In the genomic region with DNA sequence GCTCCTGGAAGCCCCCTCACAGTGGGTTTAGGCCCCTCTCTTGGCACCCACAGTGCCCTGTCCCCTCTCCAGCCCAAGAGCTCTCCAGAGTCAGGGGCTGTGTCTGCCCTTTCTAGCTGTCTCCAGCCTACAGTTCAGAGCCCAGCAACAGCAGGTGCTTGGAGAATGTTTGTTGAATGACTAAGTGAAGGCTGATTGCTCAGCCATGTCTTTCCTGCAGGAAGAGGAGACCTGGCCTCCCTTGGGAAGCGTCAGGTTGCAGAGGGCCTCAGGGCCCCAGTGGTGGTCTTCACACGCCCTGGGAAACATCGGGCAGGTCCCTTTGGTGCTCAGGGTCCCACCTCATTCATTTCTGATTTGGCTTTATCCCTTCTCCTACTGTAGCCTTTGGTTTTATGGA, we compare ENCODE assay signal across 3 cellular contexts.
TF ChIP-seq lines count a peak whose summit lies in the region.

No MANE protein-coding gene starts in this region.

TF ChIP-seq in HCT116, 20 proteins besides CTCF, POLR2A, EP300 and RAD21:
- TF ChIP-seq ZFX (IDR thresholded peaks at IDR 0.05) (no peak), CEBPB (IDR thresholded peaks at IDR 0.05; ENCODE audit: low read depth) (no peak), CBX3 (IDR thresholded peaks at IDR 0.05; ENCODE audit: low read depth) (no peak), YY1 (IDR thresholded peaks at IDR 0.05; ENCODE audit: extremely low read depth, insufficient replicate concordance, low read depth, low read length) (no peak), ELF1 (IDR thresholded peaks at IDR 0.05; ENCODE audit: borderline replicate concordance, low read depth) (no peak), ZNF274 (IDR thresholded peaks at IDR 0.05; ENCODE audit: low read depth, low read length) (no peak), TCF7L2 (IDR thresholded peaks at IDR 0.05; ENCODE audit: borderline replicate concordance, extremely low read depth, insufficient read depth, insufficient read length) (no peak), SRF (IDR thresholded peaks at IDR 0.05; ENCODE audit: low read depth) (no peak), EZH2 (IDR thresholded peaks at IDR 0.05) (no peak), EZH2phosphoT487 (IDR thresholded peaks at IDR 0.05; ENCODE audit: borderline replicate concordance) (no peak), EGR1 (IDR thresholded peaks at IDR 0.05; ENCODE audit: low read depth) (no peak), POLR2AphosphoS5 (IDR thresholded peaks at IDR 0.05; ENCODE audit: low read depth, low read length) (no peak), FOSL1 (IDR thresholded peaks at IDR 0.05; ENCODE audit: low read depth) (no peak), SIN3A (IDR thresholded peaks at IDR 0.05; ENCODE audit: low read depth) (no peak), JUND (IDR thresholded peaks at IDR 0.05) (no peak), SP1 (IDR thresholded peaks at IDR 0.05; ENCODE audit: low read depth) (no peak)
- TF ChIP-seq, protein P1, sequence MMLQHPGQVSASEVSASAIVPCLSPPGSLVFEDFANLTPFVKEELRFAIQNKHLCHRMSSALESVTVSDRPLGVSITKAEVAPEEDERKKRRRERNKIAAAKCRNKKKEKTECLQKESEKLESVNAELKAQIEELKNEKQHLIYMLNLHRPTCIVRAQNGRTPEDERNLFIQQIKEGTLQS (IDR thresholded peaks at IDR 0.05): no peak
- TF ChIP-seq, protein P2, sequence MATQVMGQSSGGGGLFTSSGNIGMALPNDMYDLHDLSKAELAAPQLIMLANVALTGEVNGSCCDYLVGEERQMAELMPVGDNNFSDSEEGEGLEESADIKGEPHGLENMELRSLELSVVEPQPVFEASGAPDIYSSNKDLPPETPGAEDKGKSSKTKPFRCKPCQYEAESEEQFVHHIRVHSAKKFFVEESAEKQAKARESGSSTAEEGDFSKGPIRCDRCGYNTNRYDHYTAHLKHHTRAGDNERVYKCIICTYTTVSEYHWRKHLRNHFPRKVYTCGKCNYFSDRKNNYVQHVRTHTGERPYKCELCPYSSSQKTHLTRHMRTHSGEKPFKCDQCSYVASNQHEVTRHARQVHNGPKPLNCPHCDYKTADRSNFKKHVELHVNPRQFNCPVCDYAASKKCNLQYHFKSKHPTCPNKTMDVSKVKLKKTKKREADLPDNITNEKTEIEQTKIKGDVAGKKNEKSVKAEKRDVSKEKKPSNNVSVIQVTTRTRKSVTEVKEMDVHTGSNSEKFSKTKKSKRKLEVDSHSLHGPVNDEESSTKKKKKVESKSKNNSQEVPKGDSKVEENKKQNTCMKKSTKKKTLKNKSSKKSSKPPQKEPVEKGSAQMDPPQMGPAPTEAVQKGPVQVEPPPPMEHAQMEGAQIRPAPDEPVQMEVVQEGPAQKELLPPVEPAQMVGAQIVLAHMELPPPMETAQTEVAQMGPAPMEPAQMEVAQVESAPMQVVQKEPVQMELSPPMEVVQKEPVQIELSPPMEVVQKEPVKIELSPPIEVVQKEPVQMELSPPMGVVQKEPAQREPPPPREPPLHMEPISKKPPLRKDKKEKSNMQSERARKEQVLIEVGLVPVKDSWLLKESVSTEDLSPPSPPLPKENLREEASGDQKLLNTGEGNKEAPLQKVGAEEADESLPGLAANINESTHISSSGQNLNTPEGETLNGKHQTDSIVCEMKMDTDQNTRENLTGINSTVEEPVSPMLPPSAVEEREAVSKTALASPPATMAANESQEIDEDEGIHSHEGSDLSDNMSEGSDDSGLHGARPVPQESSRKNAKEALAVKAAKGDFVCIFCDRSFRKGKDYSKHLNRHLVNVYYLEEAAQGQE (IDR thresholded peaks at IDR 0.05; ENCODE audit: low read depth): no peak
TF ChIP-seq in HCT116: peak in this region for 0.

TF ChIP-seq in IMR-90, 13 proteins besides CTCF, POLR2A, EP300 and RAD21:
- TF ChIP-seq MAZ (IDR thresholded peaks at IDR 0.05; ENCODE audit: borderline replicate concordance, low read depth, low read length) (no peak), CHD1 (IDR thresholded peaks at IDR 0.05; ENCODE audit: low read depth, low read length) (no peak), RFX5 (IDR thresholded peaks at IDR 0.05; ENCODE audit: low read depth, low read length) (no peak), MXI1 (IDR thresholded peaks at IDR 0.05; ENCODE audit: borderline replicate concordance, low read depth, low read length) (no peak), FOS (IDR thresholded peaks at IDR 0.05; ENCODE audit: low read depth, low read length) (no peak), CEBPB (IDR thresholded peaks at IDR 0.05; ENCODE audit: low read depth, low read length) (no peak), SMC3 (IDR thresholded peaks at IDR 0.05; ENCODE audit: low read depth, low read length) (no peak), MAFK (IDR thresholded peaks at IDR 0.05; ENCODE audit: low read depth, low read length) (no peak), NFE2L2 (IDR thresholded peaks at IDR 0.05; ENCODE audit: low read depth, low read length) (no peak), RCOR1 (IDR thresholded peaks at IDR 0.05; ENCODE audit: insufficient replicate concordance, low read length) (no peak), BHLHE40 (IDR thresholded peaks at IDR 0.05; ENCODE audit: low read depth, low read length) (no peak)
- TF ChIP-seq, protein P3, sequence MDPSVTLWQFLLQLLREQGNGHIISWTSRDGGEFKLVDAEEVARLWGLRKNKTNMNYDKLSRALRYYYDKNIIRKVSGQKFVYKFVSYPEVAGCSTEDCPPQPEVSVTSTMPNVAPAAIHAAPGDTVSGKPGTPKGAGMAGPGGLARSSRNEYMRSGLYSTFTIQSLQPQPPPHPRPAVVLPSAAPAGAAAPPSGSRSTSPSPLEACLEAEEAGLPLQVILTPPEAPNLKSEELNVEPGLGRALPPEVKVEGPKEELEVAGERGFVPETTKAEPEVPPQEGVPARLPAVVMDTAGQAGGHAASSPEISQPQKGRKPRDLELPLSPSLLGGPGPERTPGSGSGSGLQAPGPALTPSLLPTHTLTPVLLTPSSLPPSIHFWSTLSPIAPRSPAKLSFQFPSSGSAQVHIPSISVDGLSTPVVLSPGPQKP (IDR thresholded peaks at IDR 0.05; ENCODE audit: borderline replicate concordance, low read depth, low read length): no peak
- TF ChIP-seq, protein P4, sequence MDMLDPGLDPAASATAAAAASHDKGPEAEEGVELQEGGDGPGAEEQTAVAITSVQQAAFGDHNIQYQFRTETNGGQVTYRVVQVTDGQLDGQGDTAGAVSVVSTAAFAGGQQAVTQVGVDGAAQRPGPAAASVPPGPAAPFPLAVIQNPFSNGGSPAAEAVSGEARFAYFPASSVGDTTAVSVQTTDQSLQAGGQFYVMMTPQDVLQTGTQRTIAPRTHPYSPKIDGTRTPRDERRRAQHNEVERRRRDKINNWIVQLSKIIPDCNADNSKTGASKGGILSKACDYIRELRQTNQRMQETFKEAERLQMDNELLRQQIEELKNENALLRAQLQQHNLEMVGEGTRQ (IDR thresholded peaks at IDR 0.05; ENCODE audit: low read depth, low read length): no peak

TF ChIP-seq in H1, 55 proteins besides CTCF, POLR2A, EP300 and RAD21:
- TF ChIP-seq RNF2 (IDR thresholded peaks at IDR 0.05; ENCODE audit: borderline replicate concordance, low read depth, low read length, missing control alignments, poor library complexity, severe bottlenecking) (no peak), CTBP2 (IDR thresholded peaks at IDR 0.05; ENCODE audit: borderline replicate concordance, insufficient read depth, insufficient read length, low read length) (no peak), SP4 (IDR thresholded peaks at IDR 0.05; ENCODE audit: low read length) (no peak), JUND (IDR thresholded peaks at IDR 0.05; ENCODE audit: low read length) (no peak), TEAD4 (IDR thresholded peaks at IDR 0.05; ENCODE audit: low read depth, low read length) (no peak), POU5F1 (IDR thresholded peaks at IDR 0.05; ENCODE audit: low read depth, low read length) (no peak), CHD2 (IDR thresholded peaks at IDR 0.05; ENCODE audit: low read length) (no peak), NANOG (IDR thresholded peaks at IDR 0.05; ENCODE audit: insufficient read depth, low read depth, low read length, poor library complexity, severe bottlenecking) (no peak), TAF7 (optimal IDR thresholded peaks at IDR 0.05; ENCODE audit: borderline replicate concordance, low read depth, low read length) (no peak), SRF (IDR thresholded peaks at IDR 0.05; ENCODE audit: low read depth, low read length) (no peak), SP1 (IDR thresholded peaks at IDR 0.05; ENCODE audit: low read depth, low read length) (no peak), EGR1 (IDR thresholded peaks at IDR 0.05; ENCODE audit: borderline replicate concordance, low read depth, low read length) (no peak), CBX5 (IDR thresholded peaks at IDR 0.05; ENCODE audit: low read depth, low read length) (no peak), TCF12 (IDR thresholded peaks at IDR 0.05; ENCODE audit: low read depth, low read length) (no peak), CBX8 (IDR thresholded peaks at IDR 0.05; ENCODE audit: borderline replicate concordance, low read depth, low read length) (no peak), HDAC2 (IDR thresholded peaks at IDR 0.05; ENCODE audit: borderline replicate concordance in 1 of 2, low read depth in 2 of 2, low read length in 2 of 2) (no peak), FOSL1 (IDR thresholded peaks at IDR 0.05; ENCODE audit: insufficient read depth, low read depth, low read length) (no peak), SIN3A (conservative IDR thresholded peaks at IDR 0.05 in 1 of 2, IDR thresholded peaks at IDR 0.05 in 1 of 2; ENCODE audit: low read depth in 1 of 2, low read length in 2 of 2) (no peak), KDM5A (IDR thresholded peaks at IDR 0.05; ENCODE audit: low read length) (no peak)
- TF ChIP-seq, protein P5, sequence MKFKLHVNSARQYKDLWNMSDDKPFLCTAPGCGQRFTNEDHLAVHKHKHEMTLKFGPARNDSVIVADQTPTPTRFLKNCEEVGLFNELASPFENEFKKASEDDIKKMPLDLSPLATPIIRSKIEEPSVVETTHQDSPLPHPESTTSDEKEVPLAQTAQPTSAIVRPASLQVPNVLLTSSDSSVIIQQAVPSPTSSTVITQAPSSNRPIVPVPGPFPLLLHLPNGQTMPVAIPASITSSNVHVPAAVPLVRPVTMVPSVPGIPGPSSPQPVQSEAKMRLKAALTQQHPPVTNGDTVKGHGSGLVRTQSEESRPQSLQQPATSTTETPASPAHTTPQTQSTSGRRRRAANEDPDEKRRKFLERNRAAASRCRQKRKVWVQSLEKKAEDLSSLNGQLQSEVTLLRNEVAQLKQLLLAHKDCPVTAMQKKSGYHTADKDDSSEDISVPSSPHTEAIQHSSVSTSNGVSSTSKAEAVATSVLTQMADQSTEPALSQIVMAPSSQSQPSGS (IDR thresholded peaks at IDR 0.05; ENCODE audit: low read length): no peak
